In genomic region chr2:152518656-152519580, GRCh38 we compare ENCODE assay signal across 18 cellular contexts.
DNase-seq lines count a peak whose midpoint lies in the region; ATAC-seq and TF ChIP-seq lines count a peak whose summit lies in the region.
"Had no signal": no experiment of that assay in that cellular context is flagged by ENCODE, and none has a peak within 500 bp of the region (broad histone marks: within the 10 kb centered on the region; RNA-seq: fewer than 3 reads in every experiment).

No MANE protein-coding gene starts in this region.

- H3K9me3 ChIP-seq in gastroesophageal sphincter, result no peaks in the 10 kb centered on the region
- H3K9me3 ChIP-seq: Peyer's patch, thyroid gland had no signal

- POLR2A ChIA-PET in WTC11 (lab: Charles Lee), result no interaction called here

- H3K4me1 ChIP-seq in gastroesophageal sphincter, result peaks cover 0 to 10% (median 0%) of the 10 kb centered on the region in 3 donors

- TF ChIP-seq POLR2A in gastroesophageal sphincter (IDR thresholded peaks at IDR 0.05), result no peak

- H3K36me3 ChIP-seq in gastroesophageal sphincter, result no peaks in the 10 kb centered on the region
- H3K36me3 ChIP-seq: Peyer's patch, thyroid gland had no signal

- no peak overlapping the region for H3K4me3 Mint-ChIP-seq in WTC11
- H3K4me3 Mint-ChIP-seq: activated CD8-positive, alpha-beta T cell treated with anti-CD3 and anti-CD28 coated beads for 36 hours; activated T-cell treated with anti-CD3 and anti-CD28 coated beads, Interleukin-2, amount 50 U/mL, for 72 hours; B cell; naive thymus-derived CD4-positive, alpha-beta T cell had no signal

- peak overlapping the region; percentile 7; the same call in 1 of the 2 replicates for H3K27ac Mint-ChIP-seq in WTC11
- H3K27ac Mint-ChIP-seq: activated CD8-positive, alpha-beta T cell treated with anti-CD3 and anti-CD28 coated beads for 36 hours; activated T-cell treated with anti-CD3 and anti-CD28 coated beads, Interleukin-2, amount 50 U/mL, for 72 hours; B cell; naive thymus-derived CD4-positive, alpha-beta T cell had no signal

- H3K9me3 Mint-ChIP-seq in WTC11, result no peaks in the 10 kb centered on the region
- H3K9me3 Mint-ChIP-seq: activated CD8-positive, alpha-beta T cell treated with anti-CD3 and anti-CD28 coated beads for 36 hours; activated T-cell treated with anti-CD3 and anti-CD28 coated beads, Interleukin-2, amount 50 U/mL, for 72 hours; naive thymus-derived CD4-positive, alpha-beta T cell had no signal

- TF ChIP-seq CTCF in WTC11 (IDR thresholded peaks at IDR 0.05), result no peak
- no peak for TF ChIP-seq CTCF in retinal pigment epithelial cell (conservative IDR thresholded peaks at IDR 0.05; ENCODE audit: low read depth, low read length)
- no peak for TF ChIP-seq CTCF in gastroesophageal sphincter (IDR thresholded peaks at IDR 0.05)

- DNase-seq in NCI-H1105 (lab: John Stamatoyannopoulos, UW), result peak; percentile 16
- DNase-seq in WTC11 (ENCODE audit: low spot score), result no peak
- no peak for DNase-seq in epithelial cell of prostate (ENCODE audit: low read depth, low spot score)
- DNase-seq in retinal pigment epithelial cell (ENCODE audit: low read depth), result no peak
- no peak for DNase-seq in NCI-H1694 treated with DMSO at 0.1 percent for 48 hours (lab: John Stamatoyannopoulos, UW)
- DNase-seq: activated CD8-positive, alpha-beta T cell treated with anti-CD3 and anti-CD28 coated beads for 36 hours; activated T-cell treated with anti-CD3 and anti-CD28 coated beads, Interleukin-2, amount 50 U/mL, for 72 hours; DMS79; Karpas-422; naive thymus-derived CD4-positive, alpha-beta T cell; NCI-H1436 treated with DMSO at 0.1 percent for 48 hours; NCI-H524 treated with DMSO at 0.1 percent for 48 hours; Peyer's patch had no signal

- CTCF ChIA-PET in WTC11 (lab: Charles Lee), result interaction anchor here (1.1 kb wide), 1 partner anchor 11 kb away, joined by 3 read pairs; no protein-coding TSS in a partner anchor

- no peaks in the 10 kb centered on the region for H3K27me3 Mint-ChIP-seq in WTC11 (ENCODE audit: low read depth)
- H3K27me3 Mint-ChIP-seq: B cell had no signal

- H3K27ac ChIP-seq in epithelial cell of prostate (peak overlapping the region; percentile 18), gastroesophageal sphincter (no peak overlapping the region)
- H3K27ac ChIP-seq: Peyer's patch, thyroid gland had no signal

- 42 to 57% methylated on average over 12 to 14 of the region's 14 CpGs for WGBS in gastroesophageal sphincter (ENCODE audit: low coverage in 1 of 2), 2 donors

- TF ChIP-seq EP300 in gastroesophageal sphincter (IDR thresholded peaks at IDR 0.05), result no peak

- peaks cover 24% of the 10 kb centered on the region for H3K4me1 Mint-ChIP-seq in WTC11
- H3K4me1 Mint-ChIP-seq: B cell; naive thymus-derived CD4-positive, alpha-beta T cell had no signal

- H3K27me3 ChIP-seq in gastroesophageal sphincter, result no peaks in the 10 kb centered on the region
- H3K27me3 ChIP-seq: Peyer's patch, thyroid gland had no signal

- ATAC-seq in WTC11 (peak; percentile 48), gastroesophageal sphincter (no peak), GM19035 (IDR thresholded peaks at IDR 0.05; ENCODE audit: unreplicated experiment) (no peak), GM21786 (IDR thresholded peaks at IDR 0.05; ENCODE audit: unreplicated experiment) (no peak)
- ATAC-seq: activated CD8-positive, alpha-beta T cell treated with anti-CD3 and anti-CD28 coated beads for 36 hours; activated T-cell treated with anti-CD3 and anti-CD28 coated beads, Interleukin-2, amount 50 U/mL, for 72 hours; naive thymus-derived CD4-positive, alpha-beta T cell had no signal

- H3K4me3 ChIP-seq in retinal pigment epithelial cell (ENCODE audit: low read length), result peak overlapping the region; percentile 29
- no peak overlapping the region for H3K4me3 ChIP-seq in gastroesophageal sphincter
- H3K4me3 ChIP-seq: Peyer's patch, thyroid gland had no signal

- H3K36me3 Mint-ChIP-seq in WTC11, result peaks cover 3% of the 10 kb centered on the region
- H3K36me3 Mint-ChIP-seq: naive thymus-derived CD4-positive, alpha-beta T cell had no signal

TF ChIP-seq in WTC11, 78 proteins besides CTCF, POLR2A, EP300 and RAD21:
- no peak for TF ChIP-seq NR3C1 (CRISPR knock-in tag; conservative IDR thresholded peaks at IDR 0.05; ENCODE audit: low read depth)
- no peak for TF ChIP-seq HMGA2 (CRISPR knock-in tag; IDR thresholded peaks at IDR 0.05)
- no peak for TF ChIP-seq ZNF219 (CRISPR knock-in tag; IDR thresholded peaks at IDR 0.05; ENCODE audit: borderline replicate concordance)
- no peak for TF ChIP-seq EMX1 (CRISPR knock-in tag; IDR thresholded peaks at IDR 0.05)
- TF ChIP-seq TEAD1 (CRISPR knock-in tag; IDR thresholded peaks at IDR 0.05), result no peak
- TF ChIP-seq SMAD3 (CRISPR knock-in tag; IDR thresholded peaks at IDR 0.05; ENCODE audit: borderline replicate concordance), result no peak
- TF ChIP-seq SP1 (CRISPR knock-in tag; conservative IDR thresholded peaks at IDR 0.05), result no peak
- no peak for TF ChIP-seq TP53 (CRISPR knock-in tag; IDR thresholded peaks at IDR 0.05)
- no peak for TF ChIP-seq CREM (CRISPR knock-in tag; IDR thresholded peaks at IDR 0.05)
- no peak for TF ChIP-seq TEAD4 (CRISPR knock-in tag; IDR thresholded peaks at IDR 0.05)
- TF ChIP-seq, protein P1, sequence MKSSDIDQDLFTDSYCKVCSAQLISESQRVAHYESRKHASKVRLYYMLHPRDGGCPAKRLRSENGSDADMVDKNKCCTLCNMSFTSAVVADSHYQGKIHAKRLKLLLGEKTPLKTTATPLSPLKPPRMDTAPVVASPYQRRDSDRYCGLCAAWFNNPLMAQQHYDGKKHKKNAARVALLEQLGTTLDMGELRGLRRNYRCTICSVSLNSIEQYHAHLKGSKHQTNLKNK (CRISPR knock-in tag; IDR thresholded peaks at IDR 0.05), result no peak
- TF ChIP-seq IRF1 (CRISPR knock-in tag; IDR thresholded peaks at IDR 0.05), result no peak
- TF ChIP-seq ZNF263 (CRISPR knock-in tag; IDR thresholded peaks at IDR 0.05; ENCODE audit: low read depth), result no peak
- TF ChIP-seq ZBTB43 (CRISPR knock-in tag; IDR thresholded peaks at IDR 0.05), result no peak
- TF ChIP-seq E2F4 (CRISPR knock-in tag; IDR thresholded peaks at IDR 0.05; ENCODE audit: borderline replicate concordance, low read depth), result no peak
